In genomic region chr2:12684471-12684936, GRCh38 we compare ENCODE assay signal across 13 cellular contexts. TPM values are rescaled to one million over a fixed set of nuclear protein-coding genes. Genes with fewer than 3 reads are reported as not detected.
DNase-seq lines count a peak whose midpoint lies in the region; ATAC-seq, FAIRE-seq and TF ChIP-seq lines count a peak whose summit lies in the region.
"Had no signal": no experiment of that assay in that cellular context is flagged by ENCODE, and none has a peak within 500 bp of the region (broad histone marks: within the 10 kb centered on the region; RNA-seq: fewer than 3 reads in every experiment).

No MANE protein-coding gene starts in this region.

- H3K27me3 ChIP-seq in ascending aorta (no peaks in the 10 kb centered on the region), stomach (no peaks in the 10 kb centered on the region)

- TF ChIP-seq POLR2A in stomach (IDR thresholded peaks at IDR 0.05) = no peak

- H3K4me3 ChIP-seq in ascending aorta (no peak overlapping the region), stomach (no peak overlapping the region)

- H3K4me1 ChIP-seq in ascending aorta (peaks cover 4 to 7% of the 10 kb centered on the region in 2 donors), stomach (peaks cover 17 to 33% (median 23%) of the 10 kb centered on the region in 4 donors)

- no peaks in the 10 kb centered on the region for H3K9me3 ChIP-seq in ascending aorta
- no peaks in the 10 kb centered on the region for H3K9me3 ChIP-seq in stomach

- no peak for TF ChIP-seq EP300 in stomach (IDR thresholded peaks at IDR 0.05)

- peak overlapping the region; percentile 13 to 43 for H3K27ac ChIP-seq in ascending aorta
- peak overlapping the region; percentile 7 to 77 (median 64) for H3K27ac ChIP-seq in stomach

- FAIRE-seq in HTR-8/SVneo (lab: Jason Lieb, UNC) = no peak
- FAIRE-seq: G401.6 had no signal

- no peak for ATAC-seq in GM19455 (IDR thresholded peaks at IDR 0.05; ENCODE audit: unreplicated experiment)
- ATAC-seq: activated T-cell treated with anti-CD3 and anti-CD28 coated beads, Interleukin-2, amount 50 U/mL, for 4 hours; left colon had no signal

- 10 to 25% (median 16%) methylated on average over 5 of the region's 5 CpGs for WGBS in stomach, 5 donors

- TF ChIP-seq CTCF in ascending aorta (IDR thresholded peaks at IDR 0.05) (no peak), stomach (IDR thresholded peaks at IDR 0.05) (no peak)

- H3K36me3 ChIP-seq in ascending aorta (no peaks in the 10 kb centered on the region), stomach (no peaks in the 10 kb centered on the region)

- DNase-seq in HTR-8/SVneo (ENCODE audit: insufficient read length, low spot score) (peak; percentile 20), ascending aorta (ENCODE audit: low spot score in 2 of 2) (no peak), iPS DF 19.7 (ENCODE audit: low read depth, low spot score) (peak; percentile 7), stomach (no peak), middle frontal gyrus (ENCODE audit: extremely low spot score, low spot score) (no peak), DMS79 (lab: John Stamatoyannopoulos, UW) (no peak)
- DNase-seq: activated T-cell treated with anti-CD3 and anti-CD28 coated beads, Interleukin-2, amount 50 U/mL, for 4 hours; left colon; NCI-H748 treated with DMSO at 0.1 percent for 48 hours; stimulated activated CD4-positive, alpha-beta T cell treated with anti-CD3 and anti-CD28 coated beads, Interleukin-12 subunit alpha, Interleukin-12 subunit beta, amount 100 ng/mL, for 4 hours; T-helper 9 cell had no signal

- intact Hi-C loops in ascending aorta (cut with DNase I) = loop anchor here (2.0 kb wide), 1 partner anchor 32 kb away; the partner anchor contains the start of gene TRIB2
- intact Hi-C loops in stomach (cut with DNase I; ENCODE audit: low total_unique reads) = no loop called here

RNA-seq across cellular contexts. Expression of gene TRIB2, which starts 32.2 kb away (rescaled TPM):
- total RNA-seq in ascending aorta (55.6 TPM), stomach (100 to 1,000 TPM in 2 of 5 donors, 10 to 100 TPM in 2, 1 to 10 TPM in 1; 6.4 to 226 (median 91.0) TPM)
- 10 to 100 TPM; 26.4 to 33.6 (median 29.8) TPM for polyA plus RNA-seq in stomach

Comparison
In these comparisons a context has a peak if more than half of its experiments do, and no peak if none do; other contexts are left out.
1. DNase-seq: peak in HTR-8/SVneo (single experiment) and iPS DF 19.7 (single experiment); none in ascending aorta (0 of 2), stomach (single experiment), middle frontal gyrus (single experiment) and DMS79 (single experiment).